Comparison of ENCODE assay signal across 1 cellular context in the genomic region with DNA sequence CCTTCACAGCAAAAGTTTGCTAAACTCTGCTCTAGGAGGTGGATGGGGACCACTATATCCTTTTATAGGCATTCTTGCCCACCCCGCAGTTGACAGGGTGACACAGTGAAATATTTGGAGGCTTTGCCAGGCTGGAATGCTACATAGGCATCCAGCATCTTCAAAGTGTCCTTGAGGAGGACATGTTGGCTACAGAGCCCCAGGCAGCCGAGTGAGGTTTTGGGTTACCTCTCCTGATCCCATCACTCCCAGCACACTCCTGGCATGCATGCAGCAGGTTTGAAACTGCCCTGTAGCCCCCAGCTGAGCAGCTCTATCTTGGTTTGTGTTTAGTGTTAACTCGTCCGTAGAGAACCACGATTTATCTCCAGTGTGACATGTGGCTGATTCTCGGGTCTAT.
TF ChIP-seq lines count a peak whose summit lies in the region.

No MANE protein-coding gene starts in this region.

TF ChIP-seq in WTC11, 78 proteins besides CTCF, POLR2A, EP300 and RAD21 (continued from another document):
- TF ChIP-seq, protein P1, sequence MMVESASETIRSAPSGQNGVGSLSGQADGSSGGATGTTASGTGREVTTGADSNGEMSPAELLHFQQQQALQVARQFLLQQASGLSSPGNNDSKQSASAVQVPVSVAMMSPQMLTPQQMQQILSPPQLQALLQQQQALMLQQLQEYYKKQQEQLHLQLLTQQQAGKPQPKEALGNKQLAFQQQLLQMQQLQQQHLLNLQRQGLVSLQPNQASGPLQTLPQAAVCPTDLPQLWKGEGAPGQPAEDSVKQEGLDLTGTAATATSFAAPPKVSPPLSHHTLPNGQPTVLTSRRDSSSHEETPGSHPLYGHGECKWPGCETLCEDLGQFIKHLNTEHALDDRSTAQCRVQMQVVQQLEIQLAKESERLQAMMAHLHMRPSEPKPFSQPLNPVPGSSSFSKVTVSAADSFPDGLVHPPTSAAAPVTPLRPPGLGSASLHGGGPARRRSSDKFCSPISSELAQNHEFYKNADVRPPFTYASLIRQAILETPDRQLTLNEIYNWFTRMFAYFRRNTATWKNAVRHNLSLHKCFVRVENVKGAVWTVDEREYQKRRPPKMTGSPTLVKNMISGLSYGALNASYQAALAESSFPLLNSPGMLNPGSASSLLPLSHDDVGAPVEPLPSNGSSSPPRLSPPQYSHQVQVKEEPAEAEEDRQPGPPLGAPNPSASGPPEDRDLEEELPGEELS (CRISPR knock-in tag; IDR thresholded peaks at IDR 0.05) = no peak
- TF ChIP-seq, protein P2, sequence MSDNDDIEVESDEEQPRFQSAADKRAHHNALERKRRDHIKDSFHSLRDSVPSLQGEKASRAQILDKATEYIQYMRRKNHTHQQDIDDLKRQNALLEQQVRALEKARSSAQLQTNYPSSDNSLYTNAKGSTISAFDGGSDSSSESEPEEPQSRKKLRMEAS (CRISPR knock-in tag; IDR thresholded peaks at IDR 0.05) = no peak
- no peak for TF ChIP-seq GTF2I (CRISPR knock-in tag; conservative IDR thresholded peaks at IDR 0.05)
- TF ChIP-seq ZNF121 (CRISPR knock-in tag; IDR thresholded peaks at IDR 0.05) = no peak
- no peak for TF ChIP-seq SMAD3 (CRISPR knock-in tag; IDR thresholded peaks at IDR 0.05; ENCODE audit: borderline replicate concordance)
- TF ChIP-seq, protein P3, sequence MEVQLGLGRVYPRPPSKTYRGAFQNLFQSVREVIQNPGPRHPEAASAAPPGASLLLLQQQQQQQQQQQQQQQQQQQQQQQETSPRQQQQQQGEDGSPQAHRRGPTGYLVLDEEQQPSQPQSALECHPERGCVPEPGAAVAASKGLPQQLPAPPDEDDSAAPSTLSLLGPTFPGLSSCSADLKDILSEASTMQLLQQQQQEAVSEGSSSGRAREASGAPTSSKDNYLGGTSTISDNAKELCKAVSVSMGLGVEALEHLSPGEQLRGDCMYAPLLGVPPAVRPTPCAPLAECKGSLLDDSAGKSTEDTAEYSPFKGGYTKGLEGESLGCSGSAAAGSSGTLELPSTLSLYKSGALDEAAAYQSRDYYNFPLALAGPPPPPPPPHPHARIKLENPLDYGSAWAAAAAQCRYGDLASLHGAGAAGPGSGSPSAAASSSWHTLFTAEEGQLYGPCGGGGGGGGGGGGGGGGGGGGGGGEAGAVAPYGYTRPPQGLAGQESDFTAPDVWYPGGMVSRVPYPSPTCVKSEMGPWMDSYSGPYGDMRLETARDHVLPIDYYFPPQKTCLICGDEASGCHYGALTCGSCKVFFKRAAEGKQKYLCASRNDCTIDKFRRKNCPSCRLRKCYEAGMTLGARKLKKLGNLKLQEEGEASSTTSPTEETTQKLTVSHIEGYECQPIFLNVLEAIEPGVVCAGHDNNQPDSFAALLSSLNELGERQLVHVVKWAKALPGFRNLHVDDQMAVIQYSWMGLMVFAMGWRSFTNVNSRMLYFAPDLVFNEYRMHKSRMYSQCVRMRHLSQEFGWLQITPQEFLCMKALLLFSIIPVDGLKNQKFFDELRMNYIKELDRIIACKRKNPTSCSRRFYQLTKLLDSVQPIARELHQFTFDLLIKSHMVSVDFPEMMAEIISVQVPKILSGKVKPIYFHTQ (CRISPR knock-in tag; IDR thresholded peaks at IDR 0.05) = no peak
- TF ChIP-seq CBFB (CRISPR knock-in tag; IDR thresholded peaks at IDR 0.05; ENCODE audit: low read depth) = no peak
- no peak for TF ChIP-seq MXD4 (CRISPR knock-in tag; IDR thresholded peaks at IDR 0.05; ENCODE audit: borderline replicate concordance)
- TF ChIP-seq, protein P4, sequence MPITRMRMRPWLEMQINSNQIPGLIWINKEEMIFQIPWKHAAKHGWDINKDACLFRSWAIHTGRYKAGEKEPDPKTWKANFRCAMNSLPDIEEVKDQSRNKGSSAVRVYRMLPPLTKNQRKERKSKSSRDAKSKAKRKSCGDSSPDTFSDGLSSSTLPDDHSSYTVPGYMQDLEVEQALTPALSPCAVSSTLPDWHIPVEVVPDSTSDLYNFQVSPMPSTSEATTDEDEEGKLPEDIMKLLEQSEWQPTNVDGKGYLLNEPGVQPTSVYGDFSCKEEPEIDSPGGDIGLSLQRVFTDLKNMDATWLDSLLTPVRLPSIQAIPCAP (CRISPR knock-in tag; IDR thresholded peaks at IDR 0.05) = no peak
- no peak for TF ChIP-seq FOXP1 (CRISPR knock-in tag; IDR thresholded peaks at IDR 0.05; ENCODE audit: borderline replicate concordance)
- no peak for TF ChIP-seq GABPB1 (CRISPR knock-in tag; IDR thresholded peaks at IDR 0.05)
